Comparison of ENCODE assay signal across 8 cellular contexts in genomic region chr1:5975133-5975880, GRCh38. TPM values are rescaled to one million over a fixed set of nuclear protein-coding genes. Genes with fewer than 3 reads are reported as not detected.
DNase-seq lines count a peak whose midpoint lies in the region; ATAC-seq, FAIRE-seq and TF ChIP-seq lines count a peak whose summit lies in the region.

No MANE protein-coding gene starts in this region.

- no peak overlapping the region for H3K4me2 ChIP-seq in H1 (ENCODE audit: insufficient read depth in 1 of 2, low read depth in 2 of 2, low read length in 2 of 2)
- no peak overlapping the region for H3K4me2 ChIP-seq in mesenchymal stem cell (ENCODE audit: low read length, poor library complexity, severe bottlenecking)

- no peaks in the 10 kb centered on the region for H3K36me3 Mint-ChIP-seq in activated B cell treated with CpG ODN at 0.5 μM for 24 hours (ENCODE audit: low read depth)

- H2AFZ ChIP-seq in H1 (ENCODE audit: low read length) (no peak overlapping the region), mesenchymal stem cell (ENCODE audit: low read depth, low read length) (no peak overlapping the region)

- 76% methylated on average over 17 of the region's 17 CpGs; no CpG with 5 or more reads in 1 of the 2 experiments for WGBS in H1 (ENCODE audit: extremely low coverage in 1 of 2, insufficient coverage in 1 of 2, insufficient read length in 1 of 2, insufficient replicate concordance in 2 of 2, low coverage in 1 of 2, low lambda C conversion rate in 2 of 2, missing lambda C conversion rate in 1 of 2), 2 experiments
- WGBS in mesenchymal stem cell = 78% methylated on average over 17 of the region's 17 CpGs
- 83% methylated on average over 17 of the region's 17 CpGs for WGBS in thymus

- no peak for TF ChIP-seq EP300 in H1 (IDR thresholded peaks at IDR 0.05; ENCODE audit: borderline replicate concordance in 1 of 2, low read depth in 2 of 2, low read length in 2 of 2)

- H2BK12ac ChIP-seq in H1 (ENCODE audit: low read depth, low read length) = no peak overlapping the region
- H2BK12ac ChIP-seq in mesenchymal stem cell (ENCODE audit: low read length in 2 of 2) = no peak overlapping the region

- H2AK5ac ChIP-seq in H1 (ENCODE audit: low read depth, low read length) (no peak overlapping the region), mesenchymal stem cell (ENCODE audit: low read length, severe bottlenecking) (no peak overlapping the region)

- H3K4me3 Mint-ChIP-seq in activated B cell treated with CpG ODN at 0.5 μM for 24 hours = no peak overlapping the region

- TF ChIP-seq CTCF in activated B cell treated with CpG ODN at 0.5 μM for 24 hours (IDR thresholded peaks at IDR 0.05) (no peak), H1 (IDR thresholded peaks at IDR 0.05; ENCODE audit: control extremely low read depth in 1 of 3, insufficient read depth in 1 of 3, low read depth in 1 of 3, low read length in 3 of 3) (peak; percentile 88 to 98 (median 96))

- H3K4me1 ChIP-seq in H1 (replicated peaks in 1 of 4; ENCODE audit: control insufficient read depth in 3 of 4, insufficient read depth in 4 of 4, low read length in 3 of 4) (peaks cover 0 to 5% (median 4%) of the 10 kb centered on the region in 4 experiments; a peak in 4 of 7 replicates), mesenchymal stem cell (ENCODE audit: control insufficient read depth, insufficient read depth, low read depth, low read length) (peaks cover 7% of the 10 kb centered on the region), thymus (ENCODE audit: control insufficient read depth, insufficient read depth, low read length) (no peaks in the 10 kb centered on the region)

- no peak overlapping the region for H2BK120ac ChIP-seq in H1 (replicated peaks; ENCODE audit: low read depth, low read length)
- H2BK120ac ChIP-seq in mesenchymal stem cell (ENCODE audit: low read depth, low read length) = no peak overlapping the region

- H4K91ac ChIP-seq in H1 (replicated peaks; ENCODE audit: insufficient read length, low read length) = no peak overlapping the region
- H4K91ac ChIP-seq in mesenchymal stem cell (ENCODE audit: low read length) = no peak overlapping the region

- H3K27ac Mint-ChIP-seq in activated B cell treated with CpG ODN at 0.5 μM for 24 hours = no peak overlapping the region

- DNase-seq in NCI-H82 (lab: John Stamatoyannopoulos, UW) (peak; percentile 66), NCI-H82 treated with DMSO at 0.1 percent for 48 hours (lab: John Stamatoyannopoulos, UW; ENCODE audit: unreplicated experiment) (no peak), NCI-H1105 (lab: John Stamatoyannopoulos, UW) (peak; percentile 33), activated B cell treated with CpG ODN at 0.5 μM for 24 hours (no peak), H1 (ENCODE audit: low read depth in 1 of 2, low spot score in 2 of 2) (peak in 1 of 2 experiments; percentile 73), mesenchymal stem cell (peak; percentile 54), KG1 (lab: John Stamatoyannopoulos, UW) (no peak)

- no peak overlapping the region for H2BK15ac ChIP-seq in H1 (ENCODE audit: low read length)
- H2BK15ac ChIP-seq in mesenchymal stem cell (ENCODE audit: low read depth, poor library complexity, severe bottlenecking) = no peak overlapping the region

- H3K23me2 ChIP-seq in H1 (ENCODE audit: low read depth, low read length) = no peaks in the 10 kb centered on the region

- peak; percentile 96 to 97 for TF ChIP-seq RAD21 in H1 (IDR thresholded peaks at IDR 0.05 in 1 of 2, conservative IDR thresholded peaks at IDR 0.05 in 1 of 2; ENCODE audit: low read depth in 2 of 2, low read length in 2 of 2)

- no peak overlapping the region for H3K14ac ChIP-seq in H1 (ENCODE audit: insufficient read length)
- no peak overlapping the region for H3K14ac ChIP-seq in mesenchymal stem cell (ENCODE audit: low read length in 2 of 2)

- H3K9ac ChIP-seq in H1 (replicated peaks in 1 of 4; ENCODE audit: extremely low read depth in 1 of 4, low read depth in 3 of 4, low read length in 3 of 4) (no peak overlapping the region), mesenchymal stem cell (ENCODE audit: low read length) (no peak overlapping the region)

- H3K4ac ChIP-seq in H1 (replicated peaks; ENCODE audit: insufficient read length, low read depth, low read length) (no peak overlapping the region), mesenchymal stem cell (ENCODE audit: low read depth in 1 of 2, low read length in 2 of 2) (no peak overlapping the region)

- H4K5ac ChIP-seq in H1 (ENCODE audit: insufficient read length, low read depth, low read length) = no peak overlapping the region

- peak; percentile 66 for ATAC-seq in activated B cell treated with CpG ODN at 0.5 μM for 24 hours (ENCODE audit: low read depth)

- H2BK5ac ChIP-seq in H1 (ENCODE audit: low read depth, low read length) (no peak overlapping the region), mesenchymal stem cell (ENCODE audit: low read depth, low read length, poor library complexity, severe bottlenecking) (no peak overlapping the region)

- H4K20me1 ChIP-seq in H1 (replicated peaks in 1 of 2; ENCODE audit: control insufficient read depth in 1 of 2, insufficient read depth in 2 of 2, low read length in 2 of 2) = peaks cover 0 to 3% of the 10 kb centered on the region in 2 experiments

- no peaks in the 10 kb centered on the region for H3K27me3 Mint-ChIP-seq in activated B cell treated with CpG ODN at 0.5 μM for 24 hours

- peak; percentile 79 for FAIRE-seq in H1 (lab: Jason Lieb, UNC)

- H3K4me1 Mint-ChIP-seq in activated B cell treated with CpG ODN at 0.5 μM for 24 hours = peaks cover 4% of the 10 kb centered on the region

- H3K9me3 ChIP-seq in H1 (ENCODE audit: insufficient read depth in 2 of 2, low read depth in 1 of 2, low read length in 1 of 2) = no peaks in the 10 kb centered on the region; a peak in 1 of 4 replicates
- H3K9me3 ChIP-seq in mesenchymal stem cell (ENCODE audit: control insufficient read depth, low read length) = no peaks in the 10 kb centered on the region
- no peaks in the 10 kb centered on the region for H3K9me3 ChIP-seq in thymus (ENCODE audit: control insufficient read depth)

- H2BK20ac ChIP-seq in H1 (ENCODE audit: low read length) = no peak overlapping the region

- no peaks in the 10 kb centered on the region for H3K36me3 ChIP-seq in H1 (ENCODE audit: control insufficient read depth in 2 of 4, insufficient read depth in 4 of 4, low read length in 3 of 4)
- H3K36me3 ChIP-seq in mesenchymal stem cell (ENCODE audit: control insufficient read depth in 1 of 2, insufficient read depth in 2 of 2, low read depth in 1 of 2, low read length in 2 of 2) = peaks cover 19 to 22% of the 10 kb centered on the region in 2 experiments
- H3K36me3 ChIP-seq in thymus (ENCODE audit: control insufficient read depth, insufficient read depth) = peaks cover 20% of the 10 kb centered on the region

- H3K18ac ChIP-seq in H1 (ENCODE audit: extremely low read depth, low read length) (no peak overlapping the region), mesenchymal stem cell (ENCODE audit: low read depth in 1 of 2, low read length in 2 of 2) (no peak overlapping the region)

- H3K4me3 ChIP-seq in H1 (ENCODE audit: extremely low read depth in 1 of 4, insufficient read depth in 2 of 4, low read depth in 3 of 4, low read length in 4 of 4) (no peak overlapping the region), mesenchymal stem cell (ENCODE audit: insufficient read depth in 1 of 2, low read depth in 1 of 2, low read length in 2 of 2) (no peak overlapping the region), thymus (ENCODE audit: low read length) (no peak overlapping the region)

- H3K27ac ChIP-seq in H1 (ENCODE audit: low read depth, low read length) (no peak overlapping the region), mesenchymal stem cell (ENCODE audit: low read length, poor library complexity, severe bottlenecking) (no peak overlapping the region), thymus (ENCODE audit: low read depth) (peak overlapping the region; percentile 9)

- H3K27me3 ChIP-seq in H1 (replicated peaks in 1 of 4; ENCODE audit: control insufficient read depth in 3 of 4, extremely low read depth in 1 of 4, insufficient read depth in 3 of 4, low read length in 3 of 4) (no peaks in the 10 kb centered on the region), mesenchymal stem cell (ENCODE audit: control insufficient read depth in 1 of 2, insufficient read depth in 1 of 2, low read length in 2 of 2) (no peaks in the 10 kb centered on the region), thymus (ENCODE audit: control insufficient read depth, insufficient read depth) (no peaks in the 10 kb centered on the region)

- CTCF ChIA-PET in activated B cell treated with CpG ODN at 0.5 μM for 24 hours (lab: Charles Lee) = interaction anchor here (0.9 to 2.6 kb wide), 3 partner anchors 461 to 468 kb away, joined by 3 to 28 read pairs (median 8); no protein-coding TSS in a partner anchor
- CTCF ChIA-PET in H1 (lab: Charles Lee; ENCODE audit: partially characterized antibody) = interaction anchor here (0.6 to 3.4 kb wide), 34 partner anchors 9 to 506 kb away, joined by 3 to 21 read pairs (median 4); no protein-coding TSS in a partner anchor

- POLR2A ChIA-PET in activated B cell treated with CpG ODN at 0.5 μM for 24 hours (lab: Charles Lee) = no interaction called here
- POLR2A ChIA-PET in H1 (lab: Charles Lee; ENCODE audit: partially characterized antibody) = interaction anchor here (0.7 kb wide), 1 partner anchor 218 kb away, joined by 3 read pairs; no protein-coding TSS in a partner anchor

- H4K8ac ChIP-seq in H1 (ENCODE audit: extremely low read depth, insufficient read depth, low read length) = no peak overlapping the region
- no peak overlapping the region for H4K8ac ChIP-seq in mesenchymal stem cell (ENCODE audit: low read length)

- H3K9me3 Mint-ChIP-seq in activated B cell treated with CpG ODN at 0.5 μM for 24 hours = no peaks in the 10 kb centered on the region

- H3K56ac ChIP-seq in H1 (replicated peaks; ENCODE audit: insufficient read length, low read depth, low read length) = no peak overlapping the region

- intact Hi-C loops in activated B cell treated with CpG ODN at 0.5 μM for 24 hours (cut with micrococcal nuclease) = no loop called here

- no peak overlapping the region for H3K23ac ChIP-seq in H1 (ENCODE audit: insufficient read length)
- no peak overlapping the region for H3K23ac ChIP-seq in mesenchymal stem cell (ENCODE audit: low read length in 2 of 2)

- no peaks in the 10 kb centered on the region for H3K79me2 ChIP-seq in H1 (ENCODE audit: control insufficient read depth in 1 of 2, insufficient read depth in 2 of 2, low read length in 2 of 2)

- H3K79me1 ChIP-seq in H1 (ENCODE audit: low read depth, low read length) = no peaks in the 10 kb centered on the region
- peaks cover 5% of the 10 kb centered on the region for H3K79me1 ChIP-seq in mesenchymal stem cell (replicated peaks; ENCODE audit: low read length, poor library complexity, severe bottlenecking)

- no peak for TF ChIP-seq POLR2A in H1 (IDR thresholded peaks at IDR 0.05; ENCODE audit: control extremely low read depth in 1 of 2, low read depth in 2 of 2, low read length in 2 of 2)

RNA-seq across cellular contexts. Expression of gene NPHP4, which starts 16.9 kb away (rescaled TPM):
- total RNA-seq in activated B cell treated with CpG ODN at 0.5 μM for 24 hours = 6.2 and 8.0 TPM in 2 replicates
- total RNA-seq in H1 (2021; fragmentation: NEBNext Ultra II Directional; extraction: Animal tissue kit (Norgen Biotek cat#: 25700)) = 13.6 and 14.0 TPM in 2 replicates
- polyA plus RNA-seq in H1 (2011; rRNA removed) = 5.8 and 10.3 TPM in 2 replicates
- 7.2 TPM for polyA plus RNA-seq in H1 (2011; cell fraction: cytosol; rRNA removed)
- polyA plus RNA-seq in H1 (2011; cell fraction: nucleus; rRNA removed) = 37.6 TPM
- 8.5 to 11.5 TPM (median 11.0 TPM) in 4 replicates for polyA plus RNA-seq in H1 (2012, experiment 1 of 2)
- 5.8 TPM for polyA plus RNA-seq in H1 (2012, experiment 2 of 2)
- 4.3 TPM for polyA plus RNA-seq in H1 (2013, experiment 1 of 2)
- polyA plus RNA-seq in H1 (2013, experiment 2 of 2) = 3.9 TPM
- polyA minus RNA-seq in H1 (2011; rRNA and poly(A)+ RNA removed) = 8.3 and 8.4 TPM in 2 replicates
- 8.1 TPM for polyA minus RNA-seq in H1 (2011; cell fraction: cytosol; rRNA and poly(A)+ RNA removed)
- polyA minus RNA-seq in H1 (2011; cell fraction: nucleus; rRNA and poly(A)+ RNA removed) = 17.8 TPM
- 3.2 TPM for polyA plus RNA-seq in mesenchymal stem cell (2013, experiment 1 of 2)
- polyA plus RNA-seq in mesenchymal stem cell (2013, experiment 2 of 2) = 3.2 TPM
- polyA plus RNA-seq in thymus = 4.2 TPM

Comparison
In these comparisons a context has a peak if more than half of its experiments do, and no peak if none do; other contexts are left out.
1. DNase-seq: peak in NCI-H82 (single experiment), NCI-H1105 (single experiment) and mesenchymal stem cell (single experiment); none in NCI-H82 treated with DMSO at 0.1 percent for 48 hours (single experiment), activated B cell treated with CpG ODN at 0.5 μM for 24 hours (single experiment) and KG1 (single experiment).